In genomic region chr17:44967026-44967906, GRCh38 we compare ENCODE assay signal across 8 cellular contexts. TPM values are rescaled to one million over a fixed set of nuclear protein-coding genes. Genes with fewer than 3 reads are reported as not detected.
DNase-seq lines count a peak whose midpoint lies in the region; ATAC-seq, FAIRE-seq and TF ChIP-seq lines count a peak whose summit lies in the region.

No MANE protein-coding gene starts in this region.

- peak overlapping the region; percentile 91 for H3K23ac ChIP-seq in mesendoderm (ENCODE audit: low read length)

- peaks cover 0 to 3% (median 0%) of the 10 kb centered on the region in 8 donors for H3K9me3 Mint-ChIP-seq in CD4-positive, alpha-beta memory T cell
- no peaks in the 10 kb centered on the region for H3K9me3 Mint-ChIP-seq in activated T-helper 17 cell treated with anti-CD3 and anti-CD28 coated beads, Interleukin-2, amount 50 U/mL, for 72 hours
- H3K9me3 Mint-ChIP-seq in activated naive CD4-positive, alpha-beta T cell treated with anti-CD3 and anti-CD28 coated beads, Interleukin-2, amount 10 ng/mL, durations not matched to agents 7 days and 5 days = no peaks in the 10 kb centered on the region

- H3K36me3 ChIP-seq in CD4-positive, alpha-beta memory T cell (ENCODE audit: insufficient read depth, low read length) = no peaks in the 10 kb centered on the region
- H3K36me3 ChIP-seq in mesendoderm (ENCODE audit: control insufficient read depth, insufficient read depth, low read length) = no peaks in the 10 kb centered on the region

- no peak for TF ChIP-seq RAD21 in A549 (conservative IDR thresholded peaks at IDR 0.05 in 1 of 2, IDR thresholded peaks at IDR 0.05 in 1 of 2)

- peak overlapping the region; percentile 59 for H3K4me3 ChIP-seq in A549
- peak overlapping the region in 1 of 2 donors; percentile 5 for H3K4me3 ChIP-seq in CD4-positive, alpha-beta memory T cell (ENCODE audit: low read length in 2 of 2)
- no peak overlapping the region for H3K4me3 ChIP-seq in mesendoderm (ENCODE audit: low read length)

- intact Hi-C loops in CD4-positive, alpha-beta memory T cell (cut with micrococcal nuclease) = loop anchor here (5.0 to 10.0 kb wide), 2 partner anchors 190 to 842 kb away; partner anchors contain the start of gene HDAC5

- H2BK120ac ChIP-seq in mesendoderm (ENCODE audit: low read depth, low read length) = no peak overlapping the region

- H2BK15ac ChIP-seq in mesendoderm (replicated peaks; ENCODE audit: low read depth) = no peak overlapping the region

- H4K8ac ChIP-seq in mesendoderm (ENCODE audit: low read depth, low read length) = no peak overlapping the region

- peak overlapping the region; percentile 65 to 82 for H3K27ac ChIP-seq in A549
- H3K27ac ChIP-seq in CD4-positive, alpha-beta memory T cell (ENCODE audit: low read depth, low read length) = no peak overlapping the region
- no peak overlapping the region for H3K27ac ChIP-seq in mesendoderm (ENCODE audit: low read depth, low read length)

- no peak overlapping the region for H3K9ac ChIP-seq in mesendoderm (ENCODE audit: low read length)

- no peaks in the 10 kb centered on the region for H3K9me3 ChIP-seq in A549
- no peaks in the 10 kb centered on the region for H3K9me3 ChIP-seq in CD4-positive, alpha-beta memory T cell (ENCODE audit: control insufficient read depth in 1 of 2, low read length in 2 of 2)

- 86% methylated on average over 50 of the region's 76 CpGs for WGBS in A549 (ENCODE audit: missing lambda C conversion rate)
- no CpG with 5 or more reads among the region's 76 CpGs for WGBS in mesendoderm (ENCODE audit: extremely low coverage, insufficient coverage, low lambda C conversion rate)

- DNase-seq in A549 (ENCODE audit: low read depth in 1 of 2, low spot score in 1 of 2) (no peak), mesendoderm (no peak), superior temporal gyrus (ENCODE audit: extremely low spot score) (no peak)
- DNase-seq in CD4-positive, alpha-beta memory T cell = peak in 1 of 5 donors; percentile 13
- no peak for DNase-seq in activated naive CD4-positive, alpha-beta T cell treated with anti-CD3 and anti-CD28 coated beads, Interleukin-2, amount 10 ng/mL, durations not matched to agents 7 days and 5 days

- H3K27ac Mint-ChIP-seq in CD4-positive, alpha-beta memory T cell = no peak overlapping the region
- H3K27ac Mint-ChIP-seq in activated T-helper 17 cell treated with anti-CD3 and anti-CD28 coated beads, Interleukin-2, amount 50 U/mL, for 72 hours = no peak overlapping the region
- no peak overlapping the region for H3K27ac Mint-ChIP-seq in activated naive CD4-positive, alpha-beta T cell treated with anti-CD3 and anti-CD28 coated beads, Interleukin-2, amount 10 ng/mL, durations not matched to agents 7 days and 5 days

- CTCF ChIA-PET in A549 (lab: Yijun Ruan, JAX) = interaction anchor here (0.8 to 38.8 kb wide), 9 partner anchors 11 to 192 kb away, joined by 3 to 752 read pairs (median 8); partner anchors contain the start of gene GFAP
- CTCF ChIA-PET in CD4-positive, alpha-beta memory T cell (lab: Charles Lee; ENCODE audit: partially characterized antibody) = no interaction called here
- CTCF ChIA-PET in activated naive CD4-positive, alpha-beta T cell treated with anti-CD3 and anti-CD28 coated beads, Interleukin-2, amount 10 ng/mL, durations not matched to agents 7 days and 5 days (lab: Charles Lee) = no interaction called here

- H2BK5ac ChIP-seq in mesendoderm (ENCODE audit: low read length) = no peak overlapping the region

- TF ChIP-seq EP300 in A549 (IDR thresholded peaks at IDR 0.05) = no peak

- no peaks in the 10 kb centered on the region for H3K79me2 ChIP-seq in mesendoderm (ENCODE audit: control insufficient read depth, insufficient read depth, low read length)

- H3K27me3 ChIP-seq in CD4-positive, alpha-beta memory T cell (ENCODE audit: insufficient read depth, low read length) = peaks cover 37% of the 10 kb centered on the region
- peaks cover 27% of the 10 kb centered on the region for H3K27me3 ChIP-seq in mesendoderm (ENCODE audit: insufficient read depth, low read length, poor library complexity)

- no peak overlapping the region for H3K4ac ChIP-seq in mesendoderm (ENCODE audit: low read depth, low read length)

- ATAC-seq in A549 (no peak), HG02981 (IDR thresholded peaks at IDR 0.05; ENCODE audit: unreplicated experiment) (no peak), GM21528 (IDR thresholded peaks at IDR 0.05; ENCODE audit: low FRiP score, unreplicated experiment) (no peak)
- no peak for ATAC-seq in activated T-helper 17 cell treated with anti-CD3 and anti-CD28 coated beads, Interleukin-2, amount 50 U/mL, for 72 hours (replicated peaks)

- H3K4me1 ChIP-seq in A549 = peaks cover 25% of the 10 kb centered on the region
- peaks cover 28% of the 10 kb centered on the region for H3K4me1 ChIP-seq in CD4-positive, alpha-beta memory T cell (ENCODE audit: insufficient read depth, low read length)
- peaks cover 11% of the 10 kb centered on the region for H3K4me1 ChIP-seq in mesendoderm (ENCODE audit: control insufficient read depth, low read depth, low read length)

- no peak for TF ChIP-seq POLR2A in A549 (IDR thresholded peaks at IDR 0.05; ENCODE audit: low read length)

- peaks cover 12 to 42% (median 24%) of the 10 kb centered on the region in 4 donors for H3K4me1 Mint-ChIP-seq in CD4-positive, alpha-beta memory T cell
- peaks cover 16% of the 10 kb centered on the region for H3K4me1 Mint-ChIP-seq in activated T-helper 17 cell treated with anti-CD3 and anti-CD28 coated beads, Interleukin-2, amount 50 U/mL, for 72 hours
- H3K4me1 Mint-ChIP-seq in activated naive CD4-positive, alpha-beta T cell treated with anti-CD3 and anti-CD28 coated beads, Interleukin-2, amount 10 ng/mL, durations not matched to agents 7 days and 5 days = peaks cover 27% of the 10 kb centered on the region

- H3K18ac ChIP-seq in mesendoderm (ENCODE audit: low read length) = no peak overlapping the region

- H3K79me1 ChIP-seq in mesendoderm (ENCODE audit: low read length) = no peaks in the 10 kb centered on the region

- FAIRE-seq in A549 (lab: Jason Lieb, UNC) = no peak

- H3K4me2 ChIP-seq in A549 = peak overlapping the region; percentile 100
- H3K4me2 ChIP-seq in mesendoderm (ENCODE audit: low read length) = no peak overlapping the region

- POLR2A ChIA-PET in A549 (lab: Yijun Ruan, JAX) = interaction anchor here (2.4 kb wide), 1 partner anchor 14 kb away, joined by 12 read pairs; no protein-coding TSS in a partner anchor
- POLR2A ChIA-PET in CD4-positive, alpha-beta memory T cell (lab: Charles Lee; ENCODE audit: partially characterized antibody) = no interaction called here

- peaks cover 27 to 49% of the 10 kb centered on the region in 2 donors for H3K27me3 Mint-ChIP-seq in CD4-positive, alpha-beta memory T cell
- H3K27me3 Mint-ChIP-seq in activated T-helper 17 cell treated with anti-CD3 and anti-CD28 coated beads, Interleukin-2, amount 50 U/mL, for 72 hours = peaks cover 42% of the 10 kb centered on the region
- peaks cover 95% of the 10 kb centered on the region for H3K27me3 Mint-ChIP-seq in activated naive CD4-positive, alpha-beta T cell treated with anti-CD3 and anti-CD28 coated beads, Interleukin-2, amount 10 ng/mL, durations not matched to agents 7 days and 5 days

- H3K56ac ChIP-seq in mesendoderm (ENCODE audit: low read length) = no peak overlapping the region

- no peak overlapping the region for H2AK5ac ChIP-seq in mesendoderm (ENCODE audit: low read length)

- H4K5ac ChIP-seq in mesendoderm (ENCODE audit: low read length) = no peak overlapping the region

- H3K4me3 Mint-ChIP-seq in CD4-positive, alpha-beta memory T cell = peak overlapping the region; percentile 51 to 79 (median 66)
- peak overlapping the region; percentile 11 for H3K4me3 Mint-ChIP-seq in activated T-helper 17 cell treated with anti-CD3 and anti-CD28 coated beads, Interleukin-2, amount 50 U/mL, for 72 hours
- no peak overlapping the region for H3K4me3 Mint-ChIP-seq in activated naive CD4-positive, alpha-beta T cell treated with anti-CD3 and anti-CD28 coated beads, Interleukin-2, amount 10 ng/mL, durations not matched to agents 7 days and 5 days

- H3K36me3 Mint-ChIP-seq in CD4-positive, alpha-beta memory T cell = peaks cover 0 to 5% of the 10 kb centered on the region in 2 donors
- H3K36me3 Mint-ChIP-seq in activated T-helper 17 cell treated with anti-CD3 and anti-CD28 coated beads, Interleukin-2, amount 50 U/mL, for 72 hours (ENCODE audit: low read depth) = peaks cover 7% of the 10 kb centered on the region
- H3K36me3 Mint-ChIP-seq in activated naive CD4-positive, alpha-beta T cell treated with anti-CD3 and anti-CD28 coated beads, Interleukin-2, amount 10 ng/mL, durations not matched to agents 7 days and 5 days = no peaks in the 10 kb centered on the region

- no peak for TF ChIP-seq CTCF in A549 (IDR thresholded peaks at IDR 0.05)

RNA-seq across cellular contexts. Expression of gene C1QL1, which starts 0.8 kb away (rescaled TPM):
- polyA plus RNA-seq in A549 (2011; rRNA removed) (1.9 and 2.6 TPM in 2 replicates), A549 (2017; fragmentation: RNase III; extraction: RNeasy Plus Mini Kit Qiagen cat#74134 plus additional on column Dnase treatment) (7.4 to 9.3 TPM (median 8.5 TPM) in 3 replicates)
- 17.3 and 27.1 TPM in 2 replicates for polyA plus RNA-seq in A549 (2012; cell fraction: cytosol; rRNA removed)
- polyA plus RNA-seq in A549 (2012; cell fraction: nucleus; rRNA removed) = 11.6 and 18.6 TPM in 2 replicates
- 2.5 TPM in 2 replicates for polyA minus RNA-seq in A549 (2011; rRNA and poly(A)+ RNA removed)
- total RNA-seq in CD4-positive, alpha-beta memory T cell = not detected
- polyA plus RNA-seq in CD4-positive, alpha-beta memory T cell = not detected
- total RNA-seq in activated T-helper 17 cell treated with anti-CD3 and anti-CD28 coated beads, Interleukin-2, amount 50 U/mL, for 72 hours = under 1 TPM; 0.32 to 0.34 TPM
- polyA plus RNA-seq in mesendoderm (2013, experiment 1 of 2) = 3.5 TPM
- 3.5 TPM for polyA plus RNA-seq in mesendoderm (2013, experiment 2 of 2)

RNA-seq across cellular contexts. Expression of gene KIF18B, which starts 19.7 kb away (rescaled TPM):
- polyA plus RNA-seq in A549 (2011; rRNA removed) = 19.6 and 20.5 TPM in 2 replicates
- 53.3 and 61.3 TPM in 2 replicates for polyA plus RNA-seq in A549 (2012; cell fraction: cytosol; rRNA removed)
- polyA plus RNA-seq in A549 (2012; cell fraction: nucleus; rRNA removed) = 229 and 244 TPM in 2 replicates
- polyA plus RNA-seq in A549 (2017; fragmentation: RNase III; extraction: RNeasy Plus Mini Kit Qiagen cat#74134 plus additional on column Dnase treatment) = 39.9 to 41.7 TPM (median 41.7 TPM) in 3 replicates
- 48.0 and 51.0 TPM in 2 replicates for polyA minus RNA-seq in A549 (2011; rRNA and poly(A)+ RNA removed)
- not detected for total RNA-seq in CD4-positive, alpha-beta memory T cell
- polyA plus RNA-seq in CD4-positive, alpha-beta memory T cell = not detected
- 10 to 100 TPM; 37.7 to 51.5 TPM for total RNA-seq in activated T-helper 17 cell treated with anti-CD3 and anti-CD28 coated beads, Interleukin-2, amount 50 U/mL, for 72 hours
- polyA plus RNA-seq in mesendoderm (2013, experiment 1 of 2) = 23.3 TPM
- 23.0 TPM for polyA plus RNA-seq in mesendoderm (2013, experiment 2 of 2)

RNA-seq across cellular contexts. Expression of gene GFAP, which starts 52.0 kb away (rescaled TPM):
- polyA plus RNA-seq in A549 (2011; rRNA removed) = 1.8 and 2.1 TPM in 2 replicates
- 2.6 and 2.8 TPM in 2 replicates for polyA plus RNA-seq in A549 (2012; cell fraction: cytosol; rRNA removed)
- 1.3 and 2.1 TPM in 2 replicates for polyA plus RNA-seq in A549 (2012; cell fraction: nucleus; rRNA removed)
- polyA plus RNA-seq in A549 (2017; fragmentation: RNase III; extraction: RNeasy Plus Mini Kit Qiagen cat#74134 plus additional on column Dnase treatment) = 1.2 to 1.5 TPM (median 1.4 TPM) in 3 replicates
- polyA minus RNA-seq in A549 (2011; rRNA and poly(A)+ RNA removed) = 0.83 and 1.6 TPM in 2 replicates
- total RNA-seq in CD4-positive, alpha-beta memory T cell = not detected
- polyA plus RNA-seq in CD4-positive, alpha-beta memory T cell = under 1 TPM in 1 of 2 donors, not detected in 1; 0.16 TPM
- not detected for total RNA-seq in activated T-helper 17 cell treated with anti-CD3 and anti-CD28 coated beads, Interleukin-2, amount 50 U/mL, for 72 hours
- polyA plus RNA-seq in mesendoderm (2013, experiment 1 of 2) = 0.22 TPM
- 0.27 TPM for polyA plus RNA-seq in mesendoderm (2013, experiment 2 of 2)

Comparison
In these comparisons a context has a peak if more than half of its experiments do, and no peak if none do; other contexts are left out.
1. H3K27ac ChIP-seq: peak in A549 (2 of 2); none in CD4-positive, alpha-beta memory T cell (single experiment) and mesendoderm (single experiment).
2. RNA of gene KIF18B, which starts 19.7 kb away (total RNA-seq): 37.7 to 51.5 TPM in activated T-helper 17 cell treated with anti-CD3 and anti-CD28 coated beads, Interleukin-2, amount 50 U/mL, for 72 hours; not detected in CD4-positive, alpha-beta memory T cell; every median in the first group is over 10 times any median in the second.